Comparison of ENCODE assay signal across 28 cellular contexts in genomic region chr19:19334063-19334988, GRCh38. TPM values are rescaled to one million over a fixed set of nuclear protein-coding genes. Genes with fewer than 3 reads are reported as not detected.
DNase-seq lines count a peak whose midpoint lies in the region; ATAC-seq, FAIRE-seq and TF ChIP-seq lines count a peak whose summit lies in the region.
"Had no signal": no experiment of that assay in that cellular context is flagged by ENCODE, and none has a peak within 500 bp of the region (broad histone marks: within the 10 kb centered on the region; RNA-seq: fewer than 3 reads in every experiment).

No MANE protein-coding gene starts in this region.

- peak overlapping the region in 1 of 2 donors; percentile 27 for H3K4me3 ChIP-seq in duodenal mucosa (ENCODE audit: low read depth in 1 of 2, low read length in 2 of 2)
- no peak overlapping the region for H3K4me3 ChIP-seq in PC-3 (ENCODE audit: low read length)
- H3K4me3 ChIP-seq: A549, adrenal gland, body of pancreas, SJSA1 had no signal

- H3K4me1 Mint-ChIP-seq in activated naive CD4-positive, alpha-beta T cell treated with anti-CD3 and anti-CD28 coated beads, Interleukin-2, amount 10 ng/mL, durations not matched to agents 7 days and 5 days, result peaks cover 2% of the 10 kb centered on the region
- H3K4me1 Mint-ChIP-seq in nephron progenitor cell, result no peaks in the 10 kb centered on the region
- peaks cover 15% of the 10 kb centered on the region for H3K4me1 Mint-ChIP-seq in stimulated activated effector memory CD8-positive, alpha-beta T cell treated with anti-CD3 and anti-CD28 coated beads, Interleukin-12 subunit alpha, Interleukin-12 subunit beta, amount 100 ng/mL, for 72 hours
- H3K4me1 Mint-ChIP-seq: mesothelial cell of epicardium had no signal

- no TSS peak for BruUV-seq in PC-3 (replicated peaks; lab: Mats Ljungman, UMichigan)

- peaks cover 38 to 49% of the 10 kb centered on the region in 2 donors for H3K4me1 ChIP-seq in duodenal mucosa (ENCODE audit: control insufficient read depth in 1 of 2, insufficient read depth in 2 of 2, low read length in 2 of 2)
- H3K4me1 ChIP-seq in PC-3 (ENCODE audit: insufficient read depth, low read length), result no peaks in the 10 kb centered on the region
- H3K4me1 ChIP-seq: A549, body of pancreas, parathyroid adenoma, SJSA1 had no signal

- no peak for ATAC-seq in activated naive CD4-positive, alpha-beta T cell treated with anti-CD3 and anti-CD28 coated beads, Interleukin-2, amount 50 U/mL, for 72 hours
- ATAC-seq in stimulated activated effector memory CD8-positive, alpha-beta T cell treated with anti-CD3 and anti-CD28 coated beads, Interleukin-12 subunit alpha, Interleukin-12 subunit beta, amount 100 ng/mL, for 72 hours, result no peak
- no peak for ATAC-seq in GM18909 (IDR thresholded peaks at IDR 0.05; ENCODE audit: poor library complexity, unreplicated experiment)
- ATAC-seq in PC-3, result no peak
- ATAC-seq: A549; body of pancreas; natural killer cell treated with Interleukin-12 subunit alpha and Interleukin-12 subunit beta and Interleukin-15 and Interleukin-18, amount 100 ng/mL, for 72 hours had no signal

- H3K36me3 ChIP-seq in duodenal mucosa (ENCODE audit: control insufficient read depth in 1 of 2, insufficient read depth in 2 of 2, low read length in 2 of 2) (peaks cover 30 to 68% of the 10 kb centered on the region in 2 donors), PC-3 (ENCODE audit: low read depth, low read length) (peaks cover 21% of the 10 kb centered on the region; the same call in 1 of the 2 replicates)

- H3K27ac Mint-ChIP-seq in activated naive CD4-positive, alpha-beta T cell treated with anti-CD3 and anti-CD28 coated beads, Interleukin-2, amount 50 U/mL, for 72 hours, result peak overlapping the region; percentile 78 to 93
- no peak overlapping the region for H3K27ac Mint-ChIP-seq in activated naive CD4-positive, alpha-beta T cell treated with anti-CD3 and anti-CD28 coated beads, Interleukin-2, amount 10 ng/mL, durations not matched to agents 7 days and 5 days
- H3K27ac Mint-ChIP-seq in nephron progenitor cell, result peak overlapping the region; percentile 91
- H3K27ac Mint-ChIP-seq in stimulated activated effector memory CD8-positive, alpha-beta T cell treated with anti-CD3 and anti-CD28 coated beads, Interleukin-12 subunit alpha, Interleukin-12 subunit beta, amount 100 ng/mL, for 72 hours, result peak overlapping the region; percentile 81
- H3K27ac Mint-ChIP-seq: mesothelial cell of epicardium had no signal

- TF ChIP-seq CTCF in nephron progenitor cell (IDR thresholded peaks at IDR 0.05), result no peak
- TF ChIP-seq CTCF in PC-3 (conservative IDR thresholded peaks at IDR 0.05; ENCODE audit: low read depth, low read length), result no peak

- POLR2A ChIA-PET in PC-3 (lab: Charles Lee; ENCODE audit: unreplicated experiment), result no interaction called here

- H3K9ac ChIP-seq in duodenal mucosa (ENCODE audit: low read depth in 1 of 2, low read length in 2 of 2) (peak overlapping the region; percentile 21 to 66), PC-3 (ENCODE audit: low read length) (no peak overlapping the region)
- H3K9ac ChIP-seq: parathyroid adenoma had no signal

- H4K20me1 ChIP-seq in PC-3 (ENCODE audit: low read length), result no peaks in the 10 kb centered on the region

- H3K27me3 ChIP-seq in duodenal mucosa (ENCODE audit: control insufficient read depth in 1 of 2, insufficient read depth in 2 of 2, low read length in 2 of 2) (no peaks in the 10 kb centered on the region), PC-3 (ENCODE audit: low read length) (no peaks in the 10 kb centered on the region)
- H3K27me3 ChIP-seq: adrenal gland, body of pancreas, SJSA1 had no signal

- no peak for DNase-seq in activated naive CD4-positive, alpha-beta T cell treated with anti-CD3 and anti-CD28 coated beads, Interleukin-2, amount 50 U/mL, for 72 hours (ENCODE audit: low spot score in 2 of 2)
- DNase-seq in activated naive CD4-positive, alpha-beta T cell treated with anti-CD3 and anti-CD28 coated beads, Interleukin-2, amount 10 ng/mL, durations not matched to agents 7 days and 5 days, result no peak
- no peak for DNase-seq in nephron progenitor cell
- no peak for DNase-seq in stimulated activated effector memory CD8-positive, alpha-beta T cell treated with anti-CD3 and anti-CD28 coated beads, Interleukin-12 subunit alpha, Interleukin-12 subunit beta, amount 100 ng/mL, for 72 hours (ENCODE audit: low spot score in 2 of 2)
- no peak for DNase-seq in GM19239 (ENCODE audit: insufficient read length, low spot score)
- no peak for DNase-seq in PC-3
- DNase-seq: activated CD4-positive, alpha-beta T cell treated with anti-CD3 and anti-CD28 coated beads, Interleukin-2, amount 50 U/mL, for 1 hour; activated effector memory CD4-positive, alpha-beta T cell treated with Interleukin-2 at 50 U/mL for 16 hours; adrenal gland; AML-193; body of pancreas; CD4-positive, alpha-beta memory T cell; DMS 273 treated with DMSO at 0.1 percent for 48 hours; glutamatergic neuron; HCEC 1CT; NCI-H1092; NCI-H187 treated with DMSO at 0.1 percent for 48 hours; NCI-H526 had no signal

- peak overlapping the region; percentile 74 for H3K27ac ChIP-seq in duodenal mucosa (ENCODE audit: low read depth, low read length)
- no peak overlapping the region for H3K27ac ChIP-seq in PC-3 (ENCODE audit: low read length)
- H3K27ac ChIP-seq: A549, adrenal gland, body of pancreas, parathyroid adenoma, SJSA1 had no signal

- peaks cover 7% of the 10 kb centered on the region for H3K79me2 ChIP-seq in PC-3 (ENCODE audit: low read length)

- intact Hi-C loops in PC-3 (cut with micrococcal nuclease), result no loop called here

- CTCF ChIA-PET in activated naive CD4-positive, alpha-beta T cell treated with anti-CD3 and anti-CD28 coated beads, Interleukin-2, amount 10 ng/mL, durations not matched to agents 7 days and 5 days (lab: Charles Lee), result interaction anchor here (0.9 kb wide), 1 partner anchor 188 kb away, joined by 3 read pairs; no protein-coding TSS in a partner anchor
- CTCF ChIA-PET in PC-3 (lab: Charles Lee), result no interaction called here

- no peak overlapping the region for H3K4me3 Mint-ChIP-seq in activated naive CD4-positive, alpha-beta T cell treated with anti-CD3 and anti-CD28 coated beads, Interleukin-2, amount 10 ng/mL, durations not matched to agents 7 days and 5 days
- H3K4me3 Mint-ChIP-seq in nephron progenitor cell, result no peak overlapping the region
- H3K4me3 Mint-ChIP-seq in stimulated activated effector memory CD8-positive, alpha-beta T cell treated with anti-CD3 and anti-CD28 coated beads, Interleukin-12 subunit alpha, Interleukin-12 subunit beta, amount 100 ng/mL, for 72 hours, result no peak overlapping the region
- H3K4me3 Mint-ChIP-seq: mesothelial cell of epicardium; natural killer cell treated with Interleukin-12 subunit alpha and Interleukin-12 subunit beta and Interleukin-15 and Interleukin-18, amount 100 ng/mL, for 72 hours; type B pancreatic cell had no signal

- H3K27me3 Mint-ChIP-seq in activated naive CD4-positive, alpha-beta T cell treated with anti-CD3 and anti-CD28 coated beads, Interleukin-2, amount 10 ng/mL, durations not matched to agents 7 days and 5 days, result no peaks in the 10 kb centered on the region
- no peaks in the 10 kb centered on the region for H3K27me3 Mint-ChIP-seq in nephron progenitor cell (ENCODE audit: low read depth, poor library complexity)
- H3K27me3 Mint-ChIP-seq: CD4-positive, alpha-beta memory T cell; natural killer cell treated with Interleukin-12 subunit alpha and Interleukin-12 subunit beta and Interleukin-15 and Interleukin-18, amount 100 ng/mL, for 72 hours; type B pancreatic cell had no signal

- H3F3A ChIP-seq in PC-3 (ENCODE audit: low read length, unreplicated experiment), result no peaks in the 10 kb centered on the region

- no peaks in the 10 kb centered on the region for H3K9me2 ChIP-seq in PC-3 (replicated peaks; ENCODE audit: low read length)

- no peak overlapping the region for H3K4me2 ChIP-seq in PC-3 (ENCODE audit: low read length)
- H3K4me2 ChIP-seq: A549 had no signal

- H3K9me3 Mint-ChIP-seq in activated naive CD4-positive, alpha-beta T cell treated with anti-CD3 and anti-CD28 coated beads, Interleukin-2, amount 50 U/mL, for 72 hours, result no peaks in the 10 kb centered on the region
- H3K9me3 Mint-ChIP-seq in activated naive CD4-positive, alpha-beta T cell treated with anti-CD3 and anti-CD28 coated beads, Interleukin-2, amount 10 ng/mL, durations not matched to agents 7 days and 5 days, result no peaks in the 10 kb centered on the region
- no peaks in the 10 kb centered on the region for H3K9me3 Mint-ChIP-seq in nephron progenitor cell
- no peaks in the 10 kb centered on the region for H3K9me3 Mint-ChIP-seq in stimulated activated effector memory CD8-positive, alpha-beta T cell treated with anti-CD3 and anti-CD28 coated beads, Interleukin-12 subunit alpha, Interleukin-12 subunit beta, amount 100 ng/mL, for 72 hours
- H3K9me3 Mint-ChIP-seq: CD4-positive, alpha-beta memory T cell; mesothelial cell of epicardium; natural killer cell treated with Interleukin-12 subunit alpha and Interleukin-12 subunit beta and Interleukin-15 and Interleukin-18, amount 100 ng/mL, for 72 hours; type B pancreatic cell had no signal

- H3K9me3 ChIP-seq in duodenal mucosa (ENCODE audit: control insufficient read depth in 1 of 2, low read length in 2 of 2), result no peaks in the 10 kb centered on the region
- H3K9me3 ChIP-seq in PC-3 (ENCODE audit: low read length), result no peaks in the 10 kb centered on the region
- H3K9me3 ChIP-seq: A549, adrenal gland, body of pancreas, SJSA1 had no signal

- peaks cover 0 to 4% of the 10 kb centered on the region in 2 donors for H3K36me3 Mint-ChIP-seq in activated naive CD4-positive, alpha-beta T cell treated with anti-CD3 and anti-CD28 coated beads, Interleukin-2, amount 50 U/mL, for 72 hours
- H3K36me3 Mint-ChIP-seq in activated naive CD4-positive, alpha-beta T cell treated with anti-CD3 and anti-CD28 coated beads, Interleukin-2, amount 10 ng/mL, durations not matched to agents 7 days and 5 days, result peaks cover 31% of the 10 kb centered on the region
- H3K36me3 Mint-ChIP-seq in nephron progenitor cell (ENCODE audit: low read depth), result peaks cover 26% of the 10 kb centered on the region
- peaks cover 82% of the 10 kb centered on the region for H3K36me3 Mint-ChIP-seq in stimulated activated effector memory CD8-positive, alpha-beta T cell treated with anti-CD3 and anti-CD28 coated beads, Interleukin-12 subunit alpha, Interleukin-12 subunit beta, amount 100 ng/mL, for 72 hours
- H3K36me3 Mint-ChIP-seq: natural killer cell treated with Interleukin-12 subunit alpha and Interleukin-12 subunit beta and Interleukin-15 and Interleukin-18, amount 100 ng/mL, for 72 hours had no signal

- H2AFZ ChIP-seq in PC-3 (ENCODE audit: low read length), result no peak overlapping the region
- H2AFZ ChIP-seq: parathyroid adenoma had no signal

- FAIRE-seq in GM19239 (lab: Jason Lieb, UNC), result no peak
- FAIRE-seq: A549, keratinocyte, RCC 7860 had no signal

RNA-seq across cellular contexts. Expression of gene MAU2, which starts 13.7 kb away (rescaled TPM):
- total RNA-seq in activated naive CD4-positive, alpha-beta T cell treated with anti-CD3 and anti-CD28 coated beads, Interleukin-2, amount 50 U/mL, for 72 hours, result 10 to 100 TPM; 36.0 to 62.2 TPM
- total RNA-seq in PC-3 (2014; rRNA removed), result 32.6 and 44.2 TPM in 2 replicates

RNA-seq across cellular contexts. Expression of gene SUGP1, which starts 14.0 kb away (rescaled TPM):
- total RNA-seq in activated naive CD4-positive, alpha-beta T cell treated with anti-CD3 and anti-CD28 coated beads, Interleukin-2, amount 50 U/mL, for 72 hours, result 10 to 100 TPM; 55.1 to 55.4 TPM
- total RNA-seq in PC-3 (2014; rRNA removed), result 42.1 and 44.0 TPM in 2 replicates
